ENCODE assay signal across 14 cellular contexts in the genomic region with DNA sequence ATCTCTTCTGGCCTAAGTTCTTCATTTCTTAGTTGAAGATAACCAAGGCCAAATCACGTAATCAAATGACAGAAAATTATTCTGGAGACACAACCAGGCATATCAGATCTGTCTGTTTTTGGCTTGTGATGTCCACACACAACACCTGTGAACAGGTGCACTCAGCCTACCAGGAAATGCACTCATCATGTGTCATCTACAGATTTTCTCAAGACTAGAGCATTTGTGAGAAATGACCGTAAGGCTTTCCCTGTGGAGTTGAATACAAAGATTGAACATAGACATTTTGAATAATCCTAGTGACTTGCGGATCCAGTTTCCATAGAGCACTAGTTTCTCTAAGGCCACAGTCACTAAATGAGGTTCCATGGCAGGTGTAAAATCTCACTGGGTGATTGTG. TPM values are rescaled to one million over a fixed set of nuclear protein-coding genes. Genes with fewer than 3 reads are reported as not detected.
DNase-seq lines count a peak whose midpoint lies in the region; ATAC-seq and TF ChIP-seq lines count a peak whose summit lies in the region.
"Had no signal": no experiment of that assay in that cellular context is flagged by ENCODE, and none has a peak within 500 bp of the region (broad histone marks: within the 10 kb centered on the region; RNA-seq: fewer than 3 reads in every experiment).

No MANE protein-coding gene starts in this region.

- no peak for TF ChIP-seq POLR2A in breast epithelium (IDR thresholded peaks at IDR 0.05)

- no peak overlapping the region for H3K27ac ChIP-seq in breast epithelium
- H3K27ac ChIP-seq in RWPE2 (ENCODE audit: poor library complexity, severe bottlenecking), result peak overlapping the region; percentile 19
- H3K27ac ChIP-seq in WERI-Rb-1, result no peak overlapping the region
- H3K27ac ChIP-seq: 22Rv1, HL-60 had no signal

- no peaks in the 10 kb centered on the region for H3K27me3 Mint-ChIP-seq in MCF 10A (ENCODE audit: insufficient read depth, unreplicated experiment)

- CTCF ChIA-PET in MCF 10A (lab: Yijun Ruan, JAX), result interaction anchor here (0.6 kb wide), 1 partner anchor 110 kb away, joined by 3 read pairs; no protein-coding TSS in a partner anchor

- H3K4me1 ChIP-seq in breast epithelium, result no peaks in the 10 kb centered on the region
- H3K4me1 ChIP-seq in RWPE2 (ENCODE audit: insufficient read depth, poor library complexity, severe bottlenecking), result peaks cover 35% of the 10 kb centered on the region
- H3K4me1 ChIP-seq: Caco-2 had no signal

- H3K36me3 Mint-ChIP-seq in MCF 10A (ENCODE audit: insufficient read depth, unreplicated experiment), result no peaks in the 10 kb centered on the region
- H3K36me3 Mint-ChIP-seq: CD14-positive monocyte; CD8-positive, alpha-beta T cell had no signal

- POLR2A ChIA-PET in MCF 10A (lab: Yijun Ruan, JAX), result no interaction called here

- peak; percentile 29 for DNase-seq in MCF 10A (ENCODE audit: unreplicated experiment)
- DNase-seq in breast epithelium (ENCODE audit: low spot score in 2 of 2), result no peak
- DNase-seq in RWPE2 (ENCODE audit: low spot score), result no peak
- DNase-seq in activated naive CD4-positive, alpha-beta T cell treated with anti-CD3 and anti-CD28 coated beads, Interleukin-2, amount 50 U/mL, for 16 hours, result no peak
- no peak for DNase-seq in WERI-Rb-1
- no peak for DNase-seq in stimulated activated CD8-positive, alpha-beta memory T cell treated with anti-CD3 and anti-CD28 coated beads, Interleukin-4, amount 100 ng/mL, for 48 hours
- DNase-seq in HCEC 1CT, result no peak
- DNase-seq: Caco-2; CD8-positive, alpha-beta T cell had no signal

- no TSS peak for BruUV-seq in MCF 10A (replicated peaks; lab: Mats Ljungman, UMichigan)

- H3K9me3 Mint-ChIP-seq in MCF 10A (ENCODE audit: unreplicated experiment), result peaks cover 7% of the 10 kb centered on the region
- H3K9me3 Mint-ChIP-seq: CD14-positive monocyte; CD8-positive, alpha-beta T cell had no signal

- no peak overlapping the region for H3K4me3 ChIP-seq in breast epithelium
- no peak overlapping the region for H3K4me3 ChIP-seq in RWPE2 (ENCODE audit: severe bottlenecking)
- H3K4me3 ChIP-seq in WERI-Rb-1 (ENCODE audit: low read depth, low read length), result no peak overlapping the region

- H3K4me3 Mint-ChIP-seq in MCF 10A (ENCODE audit: unreplicated experiment), result no peak overlapping the region
- H3K4me3 Mint-ChIP-seq: CD14-positive monocyte; CD8-positive, alpha-beta T cell had no signal

- H3K4me1 Mint-ChIP-seq in MCF 10A (ENCODE audit: insufficient read depth, unreplicated experiment), result peaks cover 35% of the 10 kb centered on the region

- H3K27me3 ChIP-seq in breast epithelium (no peaks in the 10 kb centered on the region), RWPE2 (ENCODE audit: insufficient read depth, poor library complexity, severe bottlenecking) (no peaks in the 10 kb centered on the region), WERI-Rb-1 (ENCODE audit: insufficient read depth, low read depth, severe bottlenecking) (no peaks in the 10 kb centered on the region)

- H3K27ac Mint-ChIP-seq in MCF 10A (ENCODE audit: low read depth, unreplicated experiment), result no peak overlapping the region
- H3K27ac Mint-ChIP-seq: CD14-positive monocyte; CD8-positive, alpha-beta T cell had no signal

- TF ChIP-seq CTCF in MCF 10A (IDR thresholded peaks at IDR 0.05; ENCODE audit: unreplicated experiment) (no peak), breast epithelium (IDR thresholded peaks at IDR 0.05) (no peak), RWPE2 (IDR thresholded peaks at IDR 0.05; ENCODE audit: poor library complexity, severe bottlenecking) (no peak), WERI-Rb-1 (IDR thresholded peaks at IDR 0.05; ENCODE audit: low read depth, low read length) (no peak)

- H3K9me3 ChIP-seq in breast epithelium, result no peaks in the 10 kb centered on the region
- H3K9me3 ChIP-seq in RWPE2 (ENCODE audit: severe bottlenecking), result no peaks in the 10 kb centered on the region
- H3K9me3 ChIP-seq in WERI-Rb-1 (ENCODE audit: severe bottlenecking), result no peaks in the 10 kb centered on the region
- H3K9me3 ChIP-seq: Caco-2 had no signal

- ATAC-seq in RWPE2 (ENCODE audit: low read depth), result peak; percentile 82
- peak; percentile 71 for ATAC-seq in esophagus mucosa
- ATAC-seq: CD8-positive, alpha-beta T cell; HCT116 had no signal

- intact Hi-C loops in MCF 10A (cut with micrococcal nuclease) (no loop called here), breast epithelium (cut with DNase I; ENCODE audit: low total_unique reads) (no loop called here)

- no peaks in the 10 kb centered on the region for H3K36me3 ChIP-seq in breast epithelium
- no peaks in the 10 kb centered on the region for H3K36me3 ChIP-seq in RWPE2 (ENCODE audit: low read depth)
- H3K36me3 ChIP-seq in WERI-Rb-1, result no peaks in the 10 kb centered on the region

RNA-seq across cellular contexts. Expression of a gene that starts 26.7 kb away (rescaled TPM):
- total RNA-seq in MCF 10A (2022), result 17.0 and 36.2 TPM in 2 replicates
- 10 to 100 TPM in 1 of 3 donors, 1 to 10 TPM in 1, under 1 TPM in 1; 0.64 to 33.7 (median 2.6) TPM for total RNA-seq in breast epithelium
- total RNA-seq in esophagus mucosa, result 3.2 TPM
